Comparison of ENCODE assay signal across 22 cellular contexts in the genomic region with DNA sequence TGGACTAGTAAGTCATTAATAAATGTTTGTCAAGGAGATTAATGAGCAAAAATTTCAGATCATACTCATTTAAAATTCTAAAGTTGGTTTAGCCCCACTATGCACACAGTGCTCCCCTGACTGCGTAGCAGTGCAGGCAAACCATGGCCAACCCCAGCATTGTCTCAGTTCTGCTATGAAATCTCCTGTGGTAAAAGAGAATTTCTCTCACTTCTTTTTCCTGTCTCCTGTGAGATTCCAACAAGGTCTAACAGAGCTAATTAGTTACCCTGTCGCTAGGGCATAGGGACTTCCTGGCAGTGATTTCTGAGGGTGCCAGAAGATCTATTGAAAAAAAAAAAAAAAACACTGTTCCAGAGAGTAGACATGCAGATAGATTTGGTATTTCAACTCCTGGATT.
DNase-seq lines count a peak whose midpoint lies in the region; ATAC-seq, FAIRE-seq and TF ChIP-seq lines count a peak whose summit lies in the region.
"Had no signal": no experiment of that assay in that cellular context is flagged by ENCODE, and none has a peak within 500 bp of the region (broad histone marks: within the 10 kb centered on the region; RNA-seq: fewer than 3 reads in every experiment).

No MANE protein-coding gene starts in this region.

- H2BK120ac ChIP-seq in H9 (ENCODE audit: low read depth, low read length, poor library complexity, severe bottlenecking), result no peak overlapping the region

- DNase-seq in Ammon's horn (ENCODE audit: low spot score) (peak; percentile 4), H9 (no peak), GM12878 (ENCODE audit: low read depth, low spot score) (no peak), kidney tubule cell (ENCODE audit: low spot score) (peak; percentile 38), brain microvascular endothelial cell (no peak), NK-92 (lab: John Stamatoyannopoulos, UW; ENCODE audit: unreplicated experiment) (no peak), hepatocyte (ENCODE audit: low spot score) (no peak), kidney (no peak)
- DNase-seq: CD8-positive, alpha-beta T cell; H7; Kasumi-1; MG63; NCI-H1048; NCI-H1436 treated with DMSO at 0.1 percent for 48 hours; NCI-H2029; NCI-H510A; PC-9; SJCRH30 had no signal

- H3K27me3 ChIP-seq in H9 (ENCODE audit: insufficient read depth, low read length) (no peaks in the 10 kb centered on the region), GM12878 (replicated peaks in 1 of 2; ENCODE audit: control insufficient read depth in 2 of 2, insufficient read depth in 2 of 2, low read length in 1 of 2) (no peaks in the 10 kb centered on the region), brain microvascular endothelial cell (replicated peaks) (no peaks in the 10 kb centered on the region), hepatocyte (no peaks in the 10 kb centered on the region)
- H3K27me3 ChIP-seq: BLaER1, MG63, SJCRH30 had no signal

- H4K91ac ChIP-seq in H9 (ENCODE audit: insufficient read length, low read depth, low read length), result no peak overlapping the region

- TF ChIP-seq RAD21 in GM12878 (IDR thresholded peaks at IDR 0.05; ENCODE audit: insufficient read depth, low read depth, low read length), result no peak

- H3K79me2 ChIP-seq in H9 (ENCODE audit: insufficient read depth, low read length), result no peaks in the 10 kb centered on the region
- no peaks in the 10 kb centered on the region for H3K79me2 ChIP-seq in GM12878 (ENCODE audit: control insufficient read depth, insufficient read depth, low read length)
- no peaks in the 10 kb centered on the region for H3K79me2 ChIP-seq in hepatocyte

- FAIRE-seq in GM12878 (lab: Jason Lieb, UNC) (no peak), kidney (lab: Jason Lieb, UNC) (no peak)
- FAIRE-seq: A549, GM12892, GM18507 had no signal

- no peak overlapping the region for H3K4me2 ChIP-seq in H9 (ENCODE audit: insufficient read depth, insufficient read length, low read length)
- H3K4me2 ChIP-seq in GM12878 (ENCODE audit: control insufficient read depth, insufficient read depth), result no peak overlapping the region
- H3K4me2 ChIP-seq in hepatocyte, result no peak overlapping the region
- H3K4me2 ChIP-seq: A549, BLaER1, PC-9 had no signal

- H2BK20ac ChIP-seq in H9 (ENCODE audit: low read depth, low read length, poor library complexity, severe bottlenecking), result no peak overlapping the region

- RAD21 ChIA-PET in GM12878 (lab: Charles Lee; ENCODE audit: unreplicated experiment), result interaction anchor here (0.6 kb wide), 1 partner anchor 65 kb away, joined by 5 read pairs; no protein-coding TSS in a partner anchor

- H4K20me1 ChIP-seq in H9 (ENCODE audit: control insufficient read depth, insufficient read depth, insufficient read length) (no peaks in the 10 kb centered on the region), GM12878 (ENCODE audit: control insufficient read depth, insufficient read depth) (no peaks in the 10 kb centered on the region), hepatocyte (ENCODE audit: insufficient read depth, poor library complexity, severe bottlenecking) (no peaks in the 10 kb centered on the region)
- H4K20me1 ChIP-seq: BLaER1 had no signal

- H3K9me3 ChIP-seq in H9 (ENCODE audit: control insufficient read depth, low read depth, low read length), result no peaks in the 10 kb centered on the region
- H3K9me3 ChIP-seq in GM12878 (replicated peaks; ENCODE audit: control insufficient read depth, insufficient read depth, low read length), result no peaks in the 10 kb centered on the region; the same call in 2 of the 3 replicates
- H3K9me3 ChIP-seq in hepatocyte (ENCODE audit: low read depth), result no peaks in the 10 kb centered on the region
- no peaks in the 10 kb centered on the region for H3K9me3 ChIP-seq in kidney (ENCODE audit: control insufficient read depth in 1 of 2, low read length in 2 of 2)
- H3K9me3 ChIP-seq: A549, BLaER1, MG63, SJCRH30 had no signal

- H3K4ac ChIP-seq in H9 (ENCODE audit: low read depth, low read length), result no peak overlapping the region

- no peaks in the 10 kb centered on the region for H3K79me1 ChIP-seq in H9 (ENCODE audit: insufficient read depth, low read depth, low read length, poor library complexity, severe bottlenecking)

- peaks cover 0 to 2% (median 0%) of the 10 kb centered on the region in 3 experiments; a peak in 2 of 7 replicates for H3K36me3 Mint-ChIP-seq in H9 (ENCODE audit: insufficient read depth in 1 of 3, low read depth in 3 of 3)
- H3K36me3 Mint-ChIP-seq: CD8-positive, alpha-beta T cell had no signal

- H3T11ph ChIP-seq in H9 (ENCODE audit: low read length), result no peak overlapping the region

- H3K23ac ChIP-seq in H9 (ENCODE audit: insufficient read length, low read depth, low read length), result no peak overlapping the region

- no TSS peak for BruUV-seq in GM12878 (replicated peaks; lab: Mats Ljungman, UMichigan)

- H2AK5ac ChIP-seq in H9 (ENCODE audit: insufficient read length, low read length), result no peak overlapping the region

- H4K8ac ChIP-seq in H9 (replicated peaks; ENCODE audit: insufficient read length, low read depth, low read length), result no peak overlapping the region

- H2BK12ac ChIP-seq in H9 (ENCODE audit: insufficient read length, low read depth, low read length), result no peak overlapping the region

- H2BK5ac ChIP-seq in H9 (ENCODE audit: insufficient read length, low read length), result no peak overlapping the region

- TF ChIP-seq CTCF in H9 (conservative IDR thresholded peaks at IDR 0.05) (no peak), GM12878 (IDR thresholded peaks at IDR 0.05 in 2 of 3, conservative IDR thresholded peaks at IDR 0.05 in 1 of 3; ENCODE audit: control insufficient read depth in 2 of 3, extremely low read depth in 1 of 3, insufficient read depth in 1 of 3, low read depth in 3 of 3, low read length in 3 of 3) (no peak), brain microvascular endothelial cell (IDR thresholded peaks at IDR 0.05; ENCODE audit: low read depth, low read length, missing control alignments) (no peak), hepatocyte (IDR thresholded peaks at IDR 0.05; ENCODE audit: poor library complexity) (no peak), kidney (IDR thresholded peaks at IDR 0.05; ENCODE audit: borderline replicate concordance, extremely low read depth, insufficient read depth) (no peak)

- no peak overlapping the region for H4K5ac ChIP-seq in H9 (ENCODE audit: insufficient read length, low read depth, low read length)

- no peaks in the 10 kb centered on the region for H3K23me2 ChIP-seq in H9 (ENCODE audit: insufficient read length, low read depth, low read length, poor library complexity, severe bottlenecking)

- H3K4me1 Mint-ChIP-seq in H9, result peaks cover 14 to 24% of the 10 kb centered on the region in 2 experiments

- peaks cover 0 to 2% of the 10 kb centered on the region in 2 experiments; a peak in 1 of 5 replicates for H3K9me3 Mint-ChIP-seq in H9
- H3K9me3 Mint-ChIP-seq: CD8-positive, alpha-beta T cell had no signal

- H3K14ac ChIP-seq in H9 (ENCODE audit: insufficient read depth, low read length), result no peak overlapping the region

- in situ Hi-C loops in GM12878 (cut with MboI), result no loop called here
- in situ Hi-C loops in brain microvascular endothelial cell (cut with HindIII; ENCODE audit: low pct_ligation_motif_present, low sequenced_read_pairs), result no loop called here

- H3K36me3 ChIP-seq in GM12878 (ENCODE audit: control insufficient read depth in 2 of 2, insufficient read depth in 2 of 2, low read length in 1 of 2), result no peaks in the 10 kb centered on the region
- H3K36me3 ChIP-seq in brain microvascular endothelial cell (replicated peaks), result no peaks in the 10 kb centered on the region
- H3K36me3 ChIP-seq in hepatocyte (replicated peaks; ENCODE audit: insufficient read depth, low read depth), result no peaks in the 10 kb centered on the region
- H3K36me3 ChIP-seq in kidney (ENCODE audit: control insufficient read depth in 1 of 2, insufficient read depth in 2 of 2, low read length in 2 of 2), result no peaks in the 10 kb centered on the region
- H3K36me3 ChIP-seq: BLaER1, MG63, SJCRH30 had no signal

- no peak overlapping the region for H3K4me3 Mint-ChIP-seq in H9
- H3K4me3 Mint-ChIP-seq: CD8-positive, alpha-beta T cell had no signal

- H3K27me3 Mint-ChIP-seq in H9 (ENCODE audit: low read depth), result no peaks in the 10 kb centered on the region

- POLR2A ChIA-PET in GM12878 (lab: Charles Lee), result interaction anchor here (0.6 kb wide), 1 partner anchor 50 kb away, joined by 3 read pairs; no protein-coding TSS in a partner anchor

- H3K4me3 ChIP-seq in GM12878 (no peak overlapping the region), brain microvascular endothelial cell (ENCODE audit: low read depth, low read length) (no peak overlapping the region), hepatocyte (no peak overlapping the region), kidney (ENCODE audit: low read length in 2 of 2) (no peak overlapping the region)
- H3K4me3 ChIP-seq: A549, BLaER1, MG63, PC-9, SJCRH30 had no signal

- no peak overlapping the region for H2BK15ac ChIP-seq in H9 (ENCODE audit: low read depth, low read length)

- H3K18ac ChIP-seq in H9 (ENCODE audit: insufficient read length, low read depth, low read length), result no peak overlapping the region

- no CpG with 5 or more reads among the region's 2 CpGs for WGBS in H9 (ENCODE audit: extremely low coverage, insufficient read length, low lambda C conversion rate)
- WGBS in GM12878 (ENCODE audit: insufficient coverage, insufficient replicate concordance, low lambda C conversion rate, missing lambda C conversion rate), result 0% methylated on average over 2 of the region's 2 CpGs
- 63% methylated on average over 2 of the region's 2 CpGs for WGBS in hepatocyte (ENCODE audit: low lambda C conversion rate, missing lambda C conversion rate)

- CTCF ChIA-PET in GM12878 (lab: Yijun Ruan, JAX), result no interaction called here

- no peak for TF ChIP-seq EP300 in GM12878 (IDR thresholded peaks at IDR 0.05; ENCODE audit: borderline replicate concordance in 1 of 2, control insufficient read depth in 1 of 2, low read depth in 2 of 2, low read length in 2 of 2)

- H3K27ac ChIP-seq in H9 (ENCODE audit: insufficient read length, low read depth, low read length), result no peak overlapping the region
- H3K27ac ChIP-seq in GM12878 (ENCODE audit: control insufficient read depth, insufficient read depth), result no peak overlapping the region
- H3K27ac ChIP-seq in brain microvascular endothelial cell, result no peak overlapping the region
- H3K27ac ChIP-seq in hepatocyte, result no peak overlapping the region
- no peak overlapping the region for H3K27ac ChIP-seq in kidney (ENCODE audit: low read depth in 2 of 2, low read length in 2 of 2)
- H3K27ac ChIP-seq: A549, BLaER1, PC-9, SJCRH30 had no signal

- intact Hi-C loops in GM12878 (cut with micrococcal nuclease; ENCODE audit: unreplicated experiment) (no loop called here), kidney (cut with DNase I) (no loop called here)

- no peaks in the 10 kb centered on the region for H3K4me1 ChIP-seq in H9 (ENCODE audit: insufficient read depth, low read length)
- no peaks in the 10 kb centered on the region for H3K4me1 ChIP-seq in GM12878 (ENCODE audit: control insufficient read depth, insufficient read depth, low read length)
- no peaks in the 10 kb centered on the region for H3K4me1 ChIP-seq in hepatocyte (ENCODE audit: insufficient read depth)
- H3K4me1 ChIP-seq in kidney (ENCODE audit: control insufficient read depth in 1 of 2, insufficient read depth in 1 of 2, low read depth in 1 of 2, low read length in 2 of 2), result no peaks in the 10 kb centered on the region
- H3K4me1 ChIP-seq: A549, BLaER1, SJCRH30 had no signal

- SMC1A ChIA-PET in GM12878 (lab: Charles Lee; ENCODE audit: uncharacterized antibody, unreplicated experiment), result interaction anchor here (1.4 kb wide), 1 partner anchor 36 kb away, joined by 3 read pairs; no protein-coding TSS in a partner anchor

- TF ChIP-seq POLR2A in GM12878 (IDR thresholded peaks at IDR 0.05; ENCODE audit: low read depth, low read length), result no peak

- peak; percentile 63 for ATAC-seq in GM12878
- ATAC-seq: A549; CD8-positive, alpha-beta T cell had no signal

- no peak overlapping the region for H2AFZ ChIP-seq in H9 (ENCODE audit: low read length)
- H2AFZ ChIP-seq in GM12878 (ENCODE audit: control insufficient read depth, low read depth, low read length), result no peak overlapping the region
- no peak overlapping the region for H2AFZ ChIP-seq in hepatocyte
- H2AFZ ChIP-seq: PC-9 had no signal

- no peak overlapping the region for H3K56ac ChIP-seq in H9 (ENCODE audit: insufficient read length, low read depth, low read length)

- H3K9me2 ChIP-seq in hepatocyte (replicated peaks; ENCODE audit: insufficient read depth), result peaks cover 2% of the 10 kb centered on the region

- H3K9ac ChIP-seq in H9 (ENCODE audit: extremely low read depth, insufficient read length, low read length), result no peak overlapping the region
- H3K9ac ChIP-seq in GM12878 (ENCODE audit: control insufficient read depth, insufficient read depth, low read length), result no peak overlapping the region
- no peak overlapping the region for H3K9ac ChIP-seq in kidney (ENCODE audit: low read length in 2 of 2)
- H3K9ac ChIP-seq: BLaER1 had no signal

- H3K27ac Mint-ChIP-seq in H9, result peak overlapping the region in 2 of 3 experiments; percentile 10 to 76; a peak in 2 of 7 replicates
- H3K27ac Mint-ChIP-seq: CD8-positive, alpha-beta T cell had no signal

Comparison
In these comparisons a context has a peak if more than half of its experiments do, and no peak if none do; other contexts are left out.
1. DNase-seq: peak in Ammon's horn (single experiment) and kidney tubule cell (single experiment); none in H9 (single experiment), GM12878 (single experiment), brain microvascular endothelial cell (single experiment), NK-92 (single experiment), hepatocyte (single experiment) and kidney (single experiment).